ENCODE assay signal across 14 cellular contexts in the genomic region with DNA sequence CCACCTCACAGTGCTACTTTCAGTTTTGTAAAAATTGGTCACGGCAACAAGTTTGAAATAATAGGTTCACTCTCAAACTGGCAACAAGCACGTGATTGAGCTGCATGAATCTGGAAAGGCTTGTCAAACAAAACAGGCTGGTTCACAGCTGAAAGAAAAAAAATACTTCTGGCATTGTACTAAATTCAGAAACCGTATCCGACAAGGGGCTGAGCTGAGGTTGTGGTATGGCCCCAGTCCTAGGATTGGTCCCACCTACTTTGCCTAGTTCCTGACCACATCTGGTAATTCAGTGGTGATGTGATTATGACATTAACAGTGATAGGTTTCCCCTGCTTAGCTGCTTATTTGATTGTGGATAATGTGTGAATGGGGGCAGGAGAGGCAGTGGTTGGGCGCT.
DNase-seq lines count a peak whose midpoint lies in the region; ATAC-seq lines count a peak whose summit lies in the region.
"Had no signal": no experiment of that assay in that cellular context is flagged by ENCODE, and none has a peak within 500 bp of the region (broad histone marks: within the 10 kb centered on the region; RNA-seq: fewer than 3 reads in every experiment).

No MANE protein-coding gene starts in this region.

- no peak overlapping the region for H3K27ac Mint-ChIP-seq in activated T-cell treated with anti-CD3 and anti-CD28 coated beads, Interleukin-2, amount 50 U/mL, for 24 hours
- H3K27ac Mint-ChIP-seq in activated T-helper 17 cell treated with anti-CD3 and anti-CD28 coated beads, Interleukin-2, amount 50 U/mL, for 72 hours = no peak overlapping the region
- H3K27ac Mint-ChIP-seq: activated CD4-positive, alpha-beta T cell treated with anti-CD3 and anti-CD28 coated beads, Interleukin-2, amount 10 ng/mL, durations not matched to agents 24 days and 14 days; activated T-cell treated with anti-CD3 and anti-CD28 coated beads, Interleukin-2, amount 50 U/mL, for 72 hours; CD8-positive, alpha-beta memory T cell had no signal

- H3K36me3 Mint-ChIP-seq in activated T-cell treated with anti-CD3 and anti-CD28 coated beads, Interleukin-2, amount 50 U/mL, for 24 hours (ENCODE audit: low read depth) = no peaks in the 10 kb centered on the region
- H3K36me3 Mint-ChIP-seq in activated T-helper 17 cell treated with anti-CD3 and anti-CD28 coated beads, Interleukin-2, amount 50 U/mL, for 72 hours (ENCODE audit: low read depth) = no peaks in the 10 kb centered on the region
- H3K36me3 Mint-ChIP-seq: CD8-positive, alpha-beta memory T cell had no signal

- no peaks in the 10 kb centered on the region for H3K27me3 Mint-ChIP-seq in activated T-cell treated with anti-CD3 and anti-CD28 coated beads, Interleukin-2, amount 50 U/mL, for 24 hours
- no peaks in the 10 kb centered on the region for H3K27me3 Mint-ChIP-seq in activated T-helper 17 cell treated with anti-CD3 and anti-CD28 coated beads, Interleukin-2, amount 50 U/mL, for 72 hours
- H3K27me3 Mint-ChIP-seq: activated CD4-positive, alpha-beta T cell treated with anti-CD3 and anti-CD28 coated beads, Interleukin-2, amount 10 ng/mL, durations not matched to agents 24 days and 14 days had no signal

- peaks cover 3% of the 10 kb centered on the region for H3K4me1 Mint-ChIP-seq in activated T-cell treated with anti-CD3 and anti-CD28 coated beads, Interleukin-2, amount 50 U/mL, for 24 hours (ENCODE audit: low read depth)
- H3K4me1 Mint-ChIP-seq in activated T-helper 17 cell treated with anti-CD3 and anti-CD28 coated beads, Interleukin-2, amount 50 U/mL, for 72 hours = no peaks in the 10 kb centered on the region
- H3K4me1 Mint-ChIP-seq: activated CD4-positive, alpha-beta T cell treated with anti-CD3 and anti-CD28 coated beads, Interleukin-2, amount 10 ng/mL, durations not matched to agents 24 days and 14 days; CD8-positive, alpha-beta memory T cell had no signal

- ATAC-seq in activated T-helper 17 cell treated with anti-CD3 and anti-CD28 coated beads, Interleukin-2, amount 50 U/mL, for 72 hours (replicated peaks) = no peak
- ATAC-seq: activated T-cell treated with anti-CD3 and anti-CD28 coated beads, Interleukin-2, amount 50 U/mL, for 72 hours had no signal

- H3K4me3 Mint-ChIP-seq in activated T-cell treated with anti-CD3 and anti-CD28 coated beads, Interleukin-2, amount 50 U/mL, for 24 hours = no peak overlapping the region
- no peak overlapping the region for H3K4me3 Mint-ChIP-seq in activated T-helper 17 cell treated with anti-CD3 and anti-CD28 coated beads, Interleukin-2, amount 50 U/mL, for 72 hours
- H3K4me3 Mint-ChIP-seq: activated CD4-positive, alpha-beta T cell treated with anti-CD3 and anti-CD28 coated beads, Interleukin-2, amount 10 ng/mL, durations not matched to agents 24 days and 14 days; activated T-cell treated with anti-CD3 and anti-CD28 coated beads, Interleukin-2, amount 50 U/mL, for 72 hours; CD8-positive, alpha-beta memory T cell had no signal

- DNase-seq in GM04504 (ENCODE audit: low read depth) = peak; percentile 81
- DNase-seq in RPMI8226 = peak; percentile 33
- peak; percentile 93 for DNase-seq in fibroblast of peridontal ligament (ENCODE audit: extremely low read depth)
- peak; percentile 75 for DNase-seq in stromal cell of bone marrow (ENCODE audit: low read depth)
- DNase-seq in activated T-cell treated with anti-CD3 and anti-CD28 coated beads, Interleukin-2, amount 50 U/mL, for 24 hours = no peak
- DNase-seq in GM19238 (ENCODE audit: insufficient read length, low spot score) = no peak
- DNase-seq: activated CD4-positive, alpha-beta T cell treated with anti-CD3 and anti-CD28 coated beads, Interleukin-2, amount 10 ng/mL, durations not matched to agents 24 days and 14 days; activated T-cell treated with anti-CD3 and anti-CD28 coated beads, Interleukin-2, amount 50 U/mL, for 72 hours; CD8-positive, alpha-beta memory T cell; dermis blood vessel endothelial cell; NCI-H1694 treated with DMSO at 0.1 percent for 48 hours; NCI-H774; stimulated activated CD8-positive, alpha-beta memory T cell treated with anti-CD3 and anti-CD28 coated beads, Interleukin-4, amount 100 ng/mL, for 48 hours had no signal

- H3K9me3 Mint-ChIP-seq in activated T-cell treated with anti-CD3 and anti-CD28 coated beads, Interleukin-2, amount 50 U/mL, for 24 hours = no peaks in the 10 kb centered on the region
- H3K9me3 Mint-ChIP-seq in activated T-helper 17 cell treated with anti-CD3 and anti-CD28 coated beads, Interleukin-2, amount 50 U/mL, for 72 hours = no peaks in the 10 kb centered on the region

Comparison
In these comparisons a context has a peak if more than half of its experiments do, and no peak if none do; other contexts are left out.
1. DNase-seq: peak in GM04504 (single experiment), RPMI8226 (single experiment), fibroblast of peridontal ligament (single experiment) and stromal cell of bone marrow (single experiment); none in activated T-cell treated with anti-CD3 and anti-CD28 coated beads, Interleukin-2, amount 50 U/mL, for 24 hours (single experiment) and GM19238 (single experiment).